Comparison of ENCODE assay signal across 28 cellular contexts in genomic region chr2:224143521-224143920, GRCh38.
"Had no signal": no experiment of that assay in that cellular context is flagged by ENCODE, and none has a peak within 500 bp of the region (broad histone marks: within the 10 kb centered on the region; RNA-seq: fewer than 3 reads in every experiment).

No MANE protein-coding gene starts in this region.

- H3K27ac ChIP-seq: ascending aorta, esophagus muscularis mucosa, gastrocnemius medialis, lower lobe of right lung, prostate gland, right atrium auricular region, stomach, suprapubic skin, WERI-Rb-1 had no signal

- H3K4me1 ChIP-seq: gastrocnemius medialis, lower lobe of right lung, prostate gland, right atrium auricular region, stomach, suprapubic skin had no signal

- H3K36me3 Mint-ChIP-seq: activated naive CD4-positive, alpha-beta T cell treated with anti-CD3 and anti-CD28 coated beads, Interleukin-2, amount 50 U/mL, for 24 hours; mesothelial cell of epicardium; naive thymus-derived CD8-positive, alpha-beta T cell; stimulated activated effector memory CD8-positive, alpha-beta T cell treated with anti-CD3 and anti-CD28 coated beads, Interleukin-12 subunit alpha, Interleukin-12 subunit beta, amount 100 ng/mL, for 72 hours; T-cell had no signal

- ATAC-seq: activated CD8-positive, alpha-beta T cell treated with anti-CD3 and anti-CD28 coated beads, Interleukin-2, amount 10 ng/mL, durations not matched to agents 7 days and 5 days; gastrocnemius medialis; left lobe of liver; lower lobe of right lung; naive thymus-derived CD8-positive, alpha-beta T cell; stimulated activated effector memory CD8-positive, alpha-beta T cell treated with anti-CD3 and anti-CD28 coated beads, Interleukin-12 subunit alpha, Interleukin-12 subunit beta, amount 100 ng/mL, for 72 hours; T-cell had no signal

- H3K9me3 Mint-ChIP-seq: activated naive CD4-positive, alpha-beta T cell treated with anti-CD3 and anti-CD28 coated beads, Interleukin-2, amount 50 U/mL, for 24 hours; activated T-helper 1 cell treated with anti-CD3 and anti-CD28 coated beads, Interleukin-12 subunit alpha, Interleukin-12 subunit beta, Interleukin-2, Interleukin-4 antibody, amounts not matched to agents 30 ng/mL and 10 ng/mL and 1 ng/mL, durations not matched to agents 14 hours and 24 hours and 36 hours; naive thymus-derived CD8-positive, alpha-beta T cell; stimulated activated effector memory CD8-positive, alpha-beta T cell treated with anti-CD3 and anti-CD28 coated beads, Interleukin-12 subunit alpha, Interleukin-12 subunit beta, amount 100 ng/mL, for 72 hours; T-cell; T-helper 2 cell treated with Interferon-gamma antibody and Interleukin-4, amounts not matched to agents 5 μg/mL and 100 μg/mL, for 36 hours had no signal

- H3K9me3 ChIP-seq: ascending aorta, esophagus muscularis mucosa, gastrocnemius medialis, lower lobe of right lung, prostate gland, right atrium auricular region, stomach, suprapubic skin had no signal

- DNase-seq: activated CD4-positive, alpha-beta T cell treated with anti-CD3 and anti-CD28 coated beads, Interleukin-2, amount 50 U/mL, for 1 hour; activated CD4-positive, CD25-positive, alpha-beta regulatory T cell treated with anti-CD3 and anti-CD28 coated beads, Interleukin-2, amount 50 U/mL, for 72 hours; activated CD8-positive, alpha-beta T cell treated with anti-CD3 and anti-CD28 coated beads, Interleukin-2, amount 10 ng/mL, durations not matched to agents 7 days and 5 days; activated gamma-delta T cell; brain microvascular endothelial cell; central memory CD4-positive, alpha-beta T cell; dermis blood vessel endothelial cell; effector CD8-positive, alpha-beta T cell; gastrocnemius medialis; head of caudate nucleus; lower lobe of right lung; naive thymus-derived CD8-positive, alpha-beta T cell; stimulated activated CD4-positive, alpha-beta T cell treated with anti-CD3 and anti-CD28 coated beads, Interleukin-2, amount 100 ng/mL, for 24 hours; stomach; T-cell; WERI-Rb-1 had no signal

- H3K4me3 ChIP-seq: ascending aorta, esophagus muscularis mucosa, gastrocnemius medialis, lower lobe of right lung, prostate gland, right atrium auricular region, stomach, suprapubic skin had no signal

- H3K4me1 Mint-ChIP-seq: activated naive CD4-positive, alpha-beta T cell treated with anti-CD3 and anti-CD28 coated beads, Interleukin-2, amount 50 U/mL, for 24 hours; naive thymus-derived CD8-positive, alpha-beta T cell; stimulated activated effector memory CD8-positive, alpha-beta T cell treated with anti-CD3 and anti-CD28 coated beads, Interleukin-12 subunit alpha, Interleukin-12 subunit beta, amount 100 ng/mL, for 72 hours; T-cell had no signal

- H3K4me3 Mint-ChIP-seq: activated CD8-positive, alpha-beta T cell treated with anti-CD3 and anti-CD28 coated beads, Interleukin-2, amount 10 ng/mL, durations not matched to agents 7 days and 5 days; activated naive CD4-positive, alpha-beta T cell treated with anti-CD3 and anti-CD28 coated beads, Interleukin-2, amount 50 U/mL, for 24 hours; activated T-helper 1 cell treated with anti-CD3 and anti-CD28 coated beads, Interleukin-12 subunit alpha, Interleukin-12 subunit beta, Interleukin-2, Interleukin-4 antibody, amounts not matched to agents 30 ng/mL and 10 ng/mL and 1 ng/mL, durations not matched to agents 14 hours and 24 hours and 36 hours; mesothelial cell of epicardium; naive thymus-derived CD8-positive, alpha-beta T cell; stimulated activated effector memory CD8-positive, alpha-beta T cell treated with anti-CD3 and anti-CD28 coated beads, Interleukin-12 subunit alpha, Interleukin-12 subunit beta, amount 100 ng/mL, for 72 hours; T-cell; T-helper 2 cell treated with Interferon-gamma antibody and Interleukin-4, amounts not matched to agents 5 μg/mL and 100 μg/mL, for 36 hours; type B pancreatic cell had no signal

- H3K27ac Mint-ChIP-seq: activated CD8-positive, alpha-beta T cell treated with anti-CD3 and anti-CD28 coated beads, Interleukin-2, amount 10 ng/mL, durations not matched to agents 7 days and 5 days; activated naive CD4-positive, alpha-beta T cell treated with anti-CD3 and anti-CD28 coated beads, Interleukin-2, amount 50 U/mL, for 24 hours; activated T-helper 1 cell treated with anti-CD3 and anti-CD28 coated beads, Interleukin-12 subunit alpha, Interleukin-12 subunit beta, Interleukin-2, Interleukin-4 antibody, amounts not matched to agents 30 ng/mL and 10 ng/mL and 1 ng/mL, durations not matched to agents 14 hours and 24 hours and 36 hours; mesothelial cell of epicardium; naive thymus-derived CD8-positive, alpha-beta T cell; stimulated activated effector memory CD8-positive, alpha-beta T cell treated with anti-CD3 and anti-CD28 coated beads, Interleukin-12 subunit alpha, Interleukin-12 subunit beta, amount 100 ng/mL, for 72 hours; T-cell; T-helper 2 cell treated with Interferon-gamma antibody and Interleukin-4, amounts not matched to agents 5 μg/mL and 100 μg/mL, for 36 hours had no signal

- H3K27me3 ChIP-seq: ascending aorta, brain microvascular endothelial cell, esophagus muscularis mucosa, gastrocnemius medialis, right atrium auricular region, suprapubic skin had no signal

- H3K36me3 ChIP-seq: ascending aorta, brain microvascular endothelial cell, esophagus muscularis mucosa, gastrocnemius medialis, lower lobe of right lung, prostate gland, right atrium auricular region, stomach, suprapubic skin, WERI-Rb-1 had no signal
